Comparison of ENCODE assay signal across 9 cellular contexts in the genomic region with DNA sequence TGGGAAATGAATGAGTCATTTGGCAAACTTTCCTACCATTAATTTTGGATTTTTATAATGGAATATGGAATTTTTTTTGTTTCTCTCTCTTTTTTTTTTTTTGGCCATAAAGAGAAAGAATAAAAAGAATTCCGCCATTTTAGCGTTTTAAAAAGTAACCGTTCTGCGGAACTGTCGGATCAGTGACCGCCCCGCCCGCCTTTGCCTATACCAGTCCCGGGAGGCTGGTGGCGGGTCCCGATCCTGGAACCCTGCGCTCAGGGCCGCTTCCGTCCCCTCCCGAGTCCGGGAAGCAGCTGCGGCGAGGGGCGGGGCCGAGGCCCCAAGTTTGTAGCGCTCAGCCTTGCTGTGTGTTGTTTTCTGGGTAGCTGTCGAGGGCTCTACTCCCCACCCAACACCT. TPM values are rescaled to one million over a fixed set of nuclear protein-coding genes. Genes with fewer than 3 reads are reported as not detected.
A peak's percentile ranks its signal among the peaks of the same experiment; 100 is the strongest.
DNase-seq lines count a peak whose midpoint lies in the region; ATAC-seq, FAIRE-seq and TF ChIP-seq lines count a peak whose summit lies in the region.
"Had no signal": no experiment of that assay in that cellular context is flagged by ENCODE, and none has a peak within 500 bp of the region (broad histone marks: within the 10 kb centered on the region; RNA-seq: fewer than 3 reads in every experiment).

No MANE protein-coding gene starts in this region.

- intact Hi-C loops in activated CD4-positive, alpha-beta T cell treated with anti-CD3 and anti-CD28 coated beads for 36 hours (cut with DNase I, micrococcal nuclease): no loop called here
- intact Hi-C loops in kidney (cut with DNase I): no loop called here

- peaks cover 29% of the 10 kb centered on the region for H3K27me3 Mint-ChIP-seq in activated CD4-positive, alpha-beta T cell treated with anti-CD3 and anti-CD28 coated beads for 36 hours
- H3K27me3 Mint-ChIP-seq in astrocyte (ENCODE audit: low read depth, unreplicated experiment): peaks cover 23% of the 10 kb centered on the region

- peaks cover 3% of the 10 kb centered on the region for H3K4me1 ChIP-seq in astrocyte (ENCODE audit: insufficient read depth, low read length)
- peaks cover 0 to 5% of the 10 kb centered on the region in 2 donors for H3K4me1 ChIP-seq in kidney (ENCODE audit: control insufficient read depth in 1 of 2, insufficient read depth in 1 of 2, low read depth in 1 of 2, low read length in 2 of 2)
- H3K4me1 ChIP-seq in suprapubic skin: peaks cover 14% of the 10 kb centered on the region

- no peak overlapping the region for H3K27ac Mint-ChIP-seq in activated CD4-positive, alpha-beta T cell treated with anti-CD3 and anti-CD28 coated beads for 36 hours
- H3K27ac Mint-ChIP-seq in astrocyte (ENCODE audit: unreplicated experiment): no peak overlapping the region

- peak; percentile 23 for DNase-seq in activated CD4-positive, alpha-beta T cell treated with anti-CD3 and anti-CD28 coated beads for 36 hours
- no peak for DNase-seq in activated CD4-positive, alpha-beta T cell treated with anti-CD3 and anti-CD28 coated beads for 4 hours
- no peak for DNase-seq in astrocyte (ENCODE audit: low read depth)
- no peak for DNase-seq in kidney
- DNase-seq in suprapubic skin (ENCODE audit: low spot score in 2 of 2): no peak
- no peak for DNase-seq in RPMI8226
- DNase-seq in NCI-H146 (lab: John Stamatoyannopoulos, UW): no peak

- POLR2A ChIA-PET in activated CD4-positive, alpha-beta T cell treated with anti-CD3 and anti-CD28 coated beads for 36 hours (lab: Charles Lee): interaction anchor here (0.6 kb wide), 1 partner anchor 49 kb away, joined by 3 read pairs; no protein-coding TSS in a partner anchor

- H2AFZ ChIP-seq in astrocyte (ENCODE audit: low read depth, low read length): peak overlapping the region; percentile 86

- peak; percentile 33 for ATAC-seq in activated CD4-positive, alpha-beta T cell treated with anti-CD3 and anti-CD28 coated beads for 36 hours
- no peak for ATAC-seq in HG03280 (IDR thresholded peaks at IDR 0.05; ENCODE audit: unreplicated experiment)

- CTCF ChIA-PET in activated CD4-positive, alpha-beta T cell treated with anti-CD3 and anti-CD28 coated beads for 36 hours (lab: Charles Lee): interaction anchor here (0.6 to 1.7 kb wide), 4 partner anchors 8 to 570 kb away, joined by 3 to 4 read pairs (median 4); no protein-coding TSS in a partner anchor

- no peak for TF ChIP-seq CTCF in astrocyte (IDR thresholded peaks at IDR 0.05; ENCODE audit: insufficient read depth, low read depth, low read length)
- TF ChIP-seq CTCF in kidney (IDR thresholded peaks at IDR 0.05; ENCODE audit: borderline replicate concordance, extremely low read depth, insufficient read depth): no peak
- no peak for TF ChIP-seq CTCF in suprapubic skin (IDR thresholded peaks at IDR 0.05)

- H3K36me3 Mint-ChIP-seq in activated CD4-positive, alpha-beta T cell treated with anti-CD3 and anti-CD28 coated beads for 36 hours (ENCODE audit: low read depth): no peaks in the 10 kb centered on the region
- no peaks in the 10 kb centered on the region for H3K36me3 Mint-ChIP-seq in astrocyte (ENCODE audit: low read depth, unreplicated experiment)

- peaks cover 5% of the 10 kb centered on the region for H3K4me1 Mint-ChIP-seq in activated CD4-positive, alpha-beta T cell treated with anti-CD3 and anti-CD28 coated beads for 36 hours
- H3K4me1 Mint-ChIP-seq in astrocyte (ENCODE audit: low read depth, unreplicated experiment): no peaks in the 10 kb centered on the region

- H3K27ac ChIP-seq in astrocyte (ENCODE audit: low read depth, low read length) (no peak overlapping the region), kidney (ENCODE audit: low read depth in 2 of 2, low read length in 2 of 2) (no peak overlapping the region), suprapubic skin (no peak overlapping the region)

- H3K79me2 ChIP-seq in astrocyte (ENCODE audit: insufficient read depth, low read length): no peaks in the 10 kb centered on the region

- peak overlapping the region; percentile 52 for H3K9ac ChIP-seq in astrocyte (ENCODE audit: low read length)
- H3K9ac ChIP-seq in kidney (ENCODE audit: low read length in 2 of 2): peak overlapping the region in 1 of 2 donors; percentile 61

- 3% methylated on average over 22 of the region's 22 CpGs for WGBS in suprapubic skin

- H3K9me3 ChIP-seq in astrocyte (ENCODE audit: insufficient read depth, low read depth, low read length) (no peaks in the 10 kb centered on the region), kidney (ENCODE audit: control insufficient read depth in 1 of 2, low read length in 2 of 2) (no peaks in the 10 kb centered on the region), suprapubic skin (no peaks in the 10 kb centered on the region)

- peak overlapping the region; percentile 55 for H3K4me3 Mint-ChIP-seq in activated CD4-positive, alpha-beta T cell treated with anti-CD3 and anti-CD28 coated beads for 36 hours
- peak overlapping the region; percentile 89 for H3K4me3 Mint-ChIP-seq in astrocyte (ENCODE audit: unreplicated experiment)

- TF ChIP-seq POLR2A in suprapubic skin (IDR thresholded peaks at IDR 0.05): no peak

- H4K20me1 ChIP-seq in astrocyte (ENCODE audit: insufficient read depth, low read length): no peaks in the 10 kb centered on the region

- FAIRE-seq in astrocyte (lab: Jason Lieb, UNC): no peak
- no peak for FAIRE-seq in kidney (lab: Jason Lieb, UNC)
- FAIRE-seq: islet of Langerhans had no signal

- H3K27me3 ChIP-seq in astrocyte (ENCODE audit: insufficient read depth, low read length) (peaks cover 22% of the 10 kb centered on the region), suprapubic skin (peaks cover 18% of the 10 kb centered on the region)

- H3K9me3 Mint-ChIP-seq in activated CD4-positive, alpha-beta T cell treated with anti-CD3 and anti-CD28 coated beads for 36 hours (ENCODE audit: low read depth): no peaks in the 10 kb centered on the region
- H3K9me3 Mint-ChIP-seq in astrocyte (ENCODE audit: unreplicated experiment): peaks cover 4% of the 10 kb centered on the region

- peak overlapping the region; percentile 63 for H3K4me3 ChIP-seq in astrocyte (ENCODE audit: insufficient read depth, low read depth, low read length)
- peak overlapping the region; percentile 10 to 60 for H3K4me3 ChIP-seq in kidney (ENCODE audit: low read length in 2 of 2)
- peak overlapping the region; percentile 67 for H3K4me3 ChIP-seq in suprapubic skin

- TF ChIP-seq EP300 in suprapubic skin (IDR thresholded peaks at IDR 0.05): no peak

- H3K4me2 ChIP-seq in astrocyte (ENCODE audit: low read length): peak overlapping the region; percentile 91

- H3K36me3 ChIP-seq in astrocyte (ENCODE audit: insufficient read depth, low read length) (no peaks in the 10 kb centered on the region), kidney (ENCODE audit: control insufficient read depth in 1 of 2, insufficient read depth in 2 of 2, low read length in 2 of 2) (no peaks in the 10 kb centered on the region), suprapubic skin (no peaks in the 10 kb centered on the region)

RNA-seq across cellular contexts. Expression of gene L3MBTL1, which starts 0.6 kb away (rescaled TPM):
- 1 to 10 TPM; 6.5 to 8.0 TPM for total RNA-seq in activated CD4-positive, alpha-beta T cell treated with anti-CD3 and anti-CD28 coated beads for 36 hours
- total RNA-seq in astrocyte (8.4 and 13.0 TPM in 2 replicates), kidney (16.2 TPM), suprapubic skin (10 to 100 TPM in 3 of 4 donors, 1 to 10 TPM in 1; 8.9 to 39.7 (median 14.6) TPM)
- 4.8 TPM for polyA plus RNA-seq in kidney (ENCODE audit: insufficient read depth, low read depth, low replicate concordance)

RNA-seq across cellular contexts. Expression of gene SRSF6, which starts 50.4 kb away (rescaled TPM):
- 100 to 1,000 TPM; 132 to 135 TPM for total RNA-seq in activated CD4-positive, alpha-beta T cell treated with anti-CD3 and anti-CD28 coated beads for 36 hours
- 149 and 150 TPM in 2 replicates for total RNA-seq in astrocyte
- 131 TPM for total RNA-seq in kidney
- 84.9 TPM for polyA plus RNA-seq in kidney (ENCODE audit: insufficient read depth, low read depth, low replicate concordance)
- 10 to 100 TPM; 64.7 to 92.7 (median 77.6) TPM for total RNA-seq in suprapubic skin

RNA-seq across cellular contexts. Expression of gene SGK2, which starts 50.7 kb away (rescaled TPM):
- total RNA-seq in activated CD4-positive, alpha-beta T cell treated with anti-CD3 and anti-CD28 coated beads for 36 hours: under 1 TPM; 0.27 to 0.65 TPM
- 0.64 and 1.0 TPM in 2 replicates for total RNA-seq in astrocyte
- total RNA-seq in kidney: 42.9 TPM
- 95.1 TPM for polyA plus RNA-seq in kidney (ENCODE audit: insufficient read depth, low read depth, low replicate concordance)
- 10 to 100 TPM in 3 of 4 donors, 1 to 10 TPM in 1; 6.9 to 18.2 (median 13.0) TPM for total RNA-seq in suprapubic skin
